ENCODE assay signal across 8 cellular contexts in genomic region chr17:19992803-19993713, GRCh38. TPM values are rescaled to one million over a fixed set of nuclear protein-coding genes. Genes with fewer than 3 reads are reported as not detected.
DNase-seq lines count a peak whose midpoint lies in the region; ATAC-seq, FAIRE-seq and TF ChIP-seq lines count a peak whose summit lies in the region.

No MANE protein-coding gene starts in this region.

- peak; percentile 62 for TF ChIP-seq CTCF in D721Med (IDR thresholded peaks at IDR 0.05; ENCODE audit: insufficient read depth, missing control alignments)
- TF ChIP-seq CTCF in LNCAP (IDR thresholded peaks at IDR 0.05): peak; percentile 67
- peak; percentile 36 to 86 (median 76) for TF ChIP-seq CTCF in Peyer's patch (IDR thresholded peaks at IDR 0.05)
- TF ChIP-seq CTCF in esophagus muscularis mucosa (IDR thresholded peaks at IDR 0.05): peak; percentile 76 to 87 (median 78)
- TF ChIP-seq CTCF in natural killer cell (IDR thresholded peaks at IDR 0.05): peak; percentile 81

- no peaks in the 10 kb centered on the region for H3K9me3 Mint-ChIP-seq in activated T-cell treated with anti-CD3 and anti-CD28 coated beads, Interleukin-2, amount 50 U/mL, for 4 hours
- H3K9me3 Mint-ChIP-seq in natural killer cell: no peaks in the 10 kb centered on the region

- peak; percentile 95 for ATAC-seq in GM21737 (IDR thresholded peaks at IDR 0.05; ENCODE audit: unreplicated experiment)
- peak; percentile 100 for ATAC-seq in activated T-cell treated with anti-CD3 and anti-CD28 coated beads, Interleukin-2, amount 50 U/mL, for 4 hours
- peak; percentile 96 to 100 (median 99) for ATAC-seq in natural killer cell

- H3K36me3 ChIP-seq in Peyer's patch (no peaks in the 10 kb centered on the region), esophagus muscularis mucosa (no peaks in the 10 kb centered on the region)

- H3K27me3 Mint-ChIP-seq in activated T-cell treated with anti-CD3 and anti-CD28 coated beads, Interleukin-2, amount 50 U/mL, for 4 hours (ENCODE audit: low read depth): peaks cover 2% of the 10 kb centered on the region
- H3K27me3 Mint-ChIP-seq in natural killer cell (ENCODE audit: low read depth in 2 of 2): peaks cover 14 to 16% of the 10 kb centered on the region in 2 donors

- 31% methylated on average over 22 of the region's 24 CpGs for WGBS in esophagus muscularis mucosa

- H3K9me3 ChIP-seq in Peyer's patch (no peaks in the 10 kb centered on the region), esophagus muscularis mucosa (no peaks in the 10 kb centered on the region)

- TF ChIP-seq POLR2A in Peyer's patch (IDR thresholded peaks at IDR 0.05) (no peak), esophagus muscularis mucosa (IDR thresholded peaks at IDR 0.05; ENCODE audit: low read depth) (no peak)

- H3K4me3 ChIP-seq in Peyer's patch: no peak overlapping the region
- peak overlapping the region in 3 of 4 donors; percentile 10 to 23 (median 15) for H3K4me3 ChIP-seq in esophagus muscularis mucosa

- H3K27ac ChIP-seq in Peyer's patch (no peak overlapping the region), esophagus muscularis mucosa (replicated peaks in 1 of 4) (no peak overlapping the region)

- no peaks in the 10 kb centered on the region for H3K4me1 Mint-ChIP-seq in activated T-cell treated with anti-CD3 and anti-CD28 coated beads, Interleukin-2, amount 50 U/mL, for 4 hours (ENCODE audit: low read depth)
- H3K4me1 Mint-ChIP-seq in natural killer cell: no peaks in the 10 kb centered on the region

- intact Hi-C loops in esophagus muscularis mucosa (cut with DNase I) (loop anchor here (1.0 to 10.0 kb wide), 2 partner anchors 123 to 322 kb away; no protein-coding TSS in a partner anchor), natural killer cell (cut with micrococcal nuclease) (loop anchor here (1.0 to 2.0 kb wide), 2 partner anchors 123 to 328 kb away; no protein-coding TSS in a partner anchor)

- peak overlapping the region; percentile 27 for H3K4me3 Mint-ChIP-seq in activated T-cell treated with anti-CD3 and anti-CD28 coated beads, Interleukin-2, amount 50 U/mL, for 4 hours
- H3K4me3 Mint-ChIP-seq in natural killer cell: no peak overlapping the region

- DNase-seq in D721Med (ENCODE audit: insufficient read length, low spot score): no peak
- DNase-seq in Peyer's patch: peak; percentile 74 to 92 (median 83)
- DNase-seq in activated T-cell treated with anti-CD3 and anti-CD28 coated beads, Interleukin-2, amount 50 U/mL, for 4 hours: peak; percentile 68
- DNase-seq in esophagus muscularis mucosa (ENCODE audit: extremely low spot score): peak; percentile 96
- peak; percentile 63 for DNase-seq in natural killer cell
- peak; percentile 49 to 79 (median 66) for DNase-seq in stimulated activated naive CD4-positive, alpha-beta T cell (lab: John Stamatoyannopoulos, UW)

- H3K4me1 ChIP-seq in Peyer's patch (no peaks in the 10 kb centered on the region), esophagus muscularis mucosa (peaks cover 4 to 6% (median 5%) of the 10 kb centered on the region in 4 donors)

- no peaks in the 10 kb centered on the region for H3K36me3 Mint-ChIP-seq in activated T-cell treated with anti-CD3 and anti-CD28 coated beads, Interleukin-2, amount 50 U/mL, for 4 hours (ENCODE audit: insufficient read depth)
- no peaks in the 10 kb centered on the region for H3K36me3 Mint-ChIP-seq in natural killer cell

- TF ChIP-seq EP300 in esophagus muscularis mucosa (IDR thresholded peaks at IDR 0.05): no peak

- H3K27ac Mint-ChIP-seq in natural killer cell: no peak overlapping the region

- H3K27me3 ChIP-seq in Peyer's patch: no peaks in the 10 kb centered on the region
- peaks cover 0 to 11% (median 0%) of the 10 kb centered on the region in 4 donors for H3K27me3 ChIP-seq in esophagus muscularis mucosa

- FAIRE-seq in D721Med (lab: Jason Lieb, UNC): no peak

RNA-seq across cellular contexts. Expression of gene AKAP10, which starts 15.4 kb away (rescaled TPM):
- 10 to 100 TPM; 22.9 to 77.6 (median 30.3) TPM for total RNA-seq in Peyer's patch
- 10 to 100 TPM; 33.7 to 36.0 (median 34.0) TPM for total RNA-seq in activated T-cell treated with anti-CD3 and anti-CD28 coated beads, Interleukin-2, amount 50 U/mL, for 4 hours
- 10 to 100 TPM; 19.5 to 27.2 (median 23.2) TPM for total RNA-seq in esophagus muscularis mucosa
- 10 to 100 TPM; 46.2 to 60.9 (median 48.6) TPM for total RNA-seq in natural killer cell

RNA-seq across cellular contexts. Expression of gene SPECC1, which starts 16.1 kb away (rescaled TPM):
- 100 to 1,000 TPM in 1 of 4 donors, 10 to 100 TPM in 3; 72.1 to 133 (median 83.7) TPM for total RNA-seq in Peyer's patch
- total RNA-seq in activated T-cell treated with anti-CD3 and anti-CD28 coated beads, Interleukin-2, amount 50 U/mL, for 4 hours: 1 to 10 TPM; 3.8 to 7.0 (median 3.9) TPM
- 10 to 100 TPM; 16.7 to 28.8 (median 24.7) TPM for total RNA-seq in esophagus muscularis mucosa
- total RNA-seq in natural killer cell: 10 to 100 TPM; 29.3 to 45.1 (median 37.2) TPM

Comparison
In these comparisons a context has a peak if more than half of its experiments do, and no peak if none do; other contexts are left out.
1. H3K4me3 ChIP-seq: peak in esophagus muscularis mucosa (3 of 4); none in Peyer's patch (0 of 4).
2. Peak in every context shown above with its lines, with median percentiles within 50 percentile points of each other: CTCF ChIP-seq and ATAC-seq.